In genomic region chr11:67503119-67504022, GRCh38 we compare ENCODE assay signal across 9 cellular contexts. TPM values are rescaled to one million over a fixed set of nuclear protein-coding genes. Genes with fewer than 3 reads are reported as not detected.
DNase-seq lines count a peak whose midpoint lies in the region; ATAC-seq and TF ChIP-seq lines count a peak whose summit lies in the region.
"Had no signal": no experiment of that assay in that cellular context is flagged by ENCODE, and none has a peak within 500 bp of the region (broad histone marks: within the 10 kb centered on the region; RNA-seq: fewer than 3 reads in every experiment).

No MANE protein-coding gene starts in this region.

- H3K36me3 Mint-ChIP-seq in activated CD8-positive, alpha-beta memory T cell treated with anti-CD3 and anti-CD28 coated beads, Interleukin-2, amount 10 ng/mL, durations not matched to agents 7 days and 5 days = peaks cover 33% of the 10 kb centered on the region
- H3K36me3 Mint-ChIP-seq in activated T-helper 1 cell treated with anti-CD3 and anti-CD28 coated beads, Interleukin-12 subunit alpha, Interleukin-12 subunit beta, Interleukin-2, Interleukin-4 antibody, amounts not matched to agents 30 ng/mL and 10 ng/mL and 1 ng/mL, durations not matched to agents 14 hours and 24 hours and 36 hours (ENCODE audit: low read depth) = peaks cover 36% of the 10 kb centered on the region

- TF ChIP-seq POLR2A in suprapubic skin (IDR thresholded peaks at IDR 0.05) = no peak

- peak overlapping the region; percentile 48; the same call in 1 of the 2 replicates for H3K9ac ChIP-seq in iPS-20b (ENCODE audit: low read depth, low read length)

- TF ChIP-seq EP300 in suprapubic skin (IDR thresholded peaks at IDR 0.05) = no peak

- H3K4me3 ChIP-seq in iPS-20b (ENCODE audit: low read length) = peak overlapping the region; percentile 82; the same call in 1 of the 2 replicates
- H3K4me3 ChIP-seq in suprapubic skin = peak overlapping the region; percentile 57

- H3K27me3 Mint-ChIP-seq in activated CD8-positive, alpha-beta memory T cell treated with anti-CD3 and anti-CD28 coated beads, Interleukin-2, amount 10 ng/mL, durations not matched to agents 7 days and 5 days = no peaks in the 10 kb centered on the region
- H3K27me3 Mint-ChIP-seq in activated T-helper 1 cell treated with anti-CD3 and anti-CD28 coated beads, Interleukin-12 subunit alpha, Interleukin-12 subunit beta, Interleukin-2, Interleukin-4 antibody, amounts not matched to agents 30 ng/mL and 10 ng/mL and 1 ng/mL, durations not matched to agents 14 hours and 24 hours and 36 hours (ENCODE audit: insufficient read depth) = no peaks in the 10 kb centered on the region

- no peak overlapping the region for H3K27ac ChIP-seq in iPS-20b (ENCODE audit: low read length)
- no peak overlapping the region for H3K27ac ChIP-seq in suprapubic skin

- no peaks in the 10 kb centered on the region for H3K9me3 ChIP-seq in iPS-20b (ENCODE audit: insufficient read depth, low read depth, low read length)
- H3K9me3 ChIP-seq in suprapubic skin = no peaks in the 10 kb centered on the region

- H3K4me1 ChIP-seq in iPS-20b (ENCODE audit: insufficient read depth, low read length) (peaks cover 5% of the 10 kb centered on the region; the same call in 1 of the 2 replicates), suprapubic skin (peaks cover 46% of the 10 kb centered on the region)

- peak overlapping the region; percentile 57 for H3K4me3 Mint-ChIP-seq in activated CD8-positive, alpha-beta memory T cell treated with anti-CD3 and anti-CD28 coated beads, Interleukin-2, amount 10 ng/mL, durations not matched to agents 7 days and 5 days
- H3K4me3 Mint-ChIP-seq in activated T-helper 1 cell treated with anti-CD3 and anti-CD28 coated beads, Interleukin-12 subunit alpha, Interleukin-12 subunit beta, Interleukin-2, Interleukin-4 antibody, amounts not matched to agents 30 ng/mL and 10 ng/mL and 1 ng/mL, durations not matched to agents 14 hours and 24 hours and 36 hours = peak overlapping the region; percentile 88

- WGBS in suprapubic skin = 78% methylated on average over 18 of the region's 20 CpGs

- intact Hi-C loops in activated T-helper 1 cell treated with anti-CD3 and anti-CD28 coated beads, Interleukin-12 subunit alpha, Interleukin-12 subunit beta, Interleukin-2, Interleukin-4 antibody, amounts not matched to agents 30 ng/mL and 10 ng/mL and 1 ng/mL, durations not matched to agents 14 hours and 24 hours and 36 hours (cut with micrococcal nuclease) = no loop called here

- CTCF ChIA-PET in activated CD8-positive, alpha-beta memory T cell treated with anti-CD3 and anti-CD28 coated beads, Interleukin-2, amount 10 ng/mL, durations not matched to agents 7 days and 5 days (lab: Charles Lee) = interaction anchor here (2.1 to 3.3 kb wide), 2 partner anchors 19 to 100 kb away, joined by 4 to 23 read pairs; partner anchors contain the start of genes PPP1CA and TBC1D10C

- peaks cover 42% of the 10 kb centered on the region for H3K4me1 Mint-ChIP-seq in activated CD8-positive, alpha-beta memory T cell treated with anti-CD3 and anti-CD28 coated beads, Interleukin-2, amount 10 ng/mL, durations not matched to agents 7 days and 5 days
- peaks cover 41% of the 10 kb centered on the region for H3K4me1 Mint-ChIP-seq in activated T-helper 1 cell treated with anti-CD3 and anti-CD28 coated beads, Interleukin-12 subunit alpha, Interleukin-12 subunit beta, Interleukin-2, Interleukin-4 antibody, amounts not matched to agents 30 ng/mL and 10 ng/mL and 1 ng/mL, durations not matched to agents 14 hours and 24 hours and 36 hours (ENCODE audit: low read depth)

- H3K27me3 ChIP-seq in iPS-20b (ENCODE audit: insufficient read depth, low read length) (peaks cover 14% of the 10 kb centered on the region), suprapubic skin (no peaks in the 10 kb centered on the region)

- ATAC-seq in activated CD8-positive, alpha-beta memory T cell treated with anti-CD3 and anti-CD28 coated beads, Interleukin-2, amount 10 ng/mL, durations not matched to agents 7 days and 5 days = no peak
- ATAC-seq in GM19351 (IDR thresholded peaks at IDR 0.05; ENCODE audit: unreplicated experiment) = no peak
- no peak for ATAC-seq in GM19455 (IDR thresholded peaks at IDR 0.05; ENCODE audit: unreplicated experiment)

- TF ChIP-seq CTCF in suprapubic skin (IDR thresholded peaks at IDR 0.05) = no peak

- H3K27ac Mint-ChIP-seq in activated CD8-positive, alpha-beta memory T cell treated with anti-CD3 and anti-CD28 coated beads, Interleukin-2, amount 10 ng/mL, durations not matched to agents 7 days and 5 days = no peak overlapping the region
- peak overlapping the region; percentile 78 for H3K27ac Mint-ChIP-seq in activated T-helper 1 cell treated with anti-CD3 and anti-CD28 coated beads, Interleukin-12 subunit alpha, Interleukin-12 subunit beta, Interleukin-2, Interleukin-4 antibody, amounts not matched to agents 30 ng/mL and 10 ng/mL and 1 ng/mL, durations not matched to agents 14 hours and 24 hours and 36 hours

- H3K9me3 Mint-ChIP-seq in activated CD8-positive, alpha-beta memory T cell treated with anti-CD3 and anti-CD28 coated beads, Interleukin-2, amount 10 ng/mL, durations not matched to agents 7 days and 5 days (ENCODE audit: low read depth) = no peaks in the 10 kb centered on the region
- H3K9me3 Mint-ChIP-seq in activated T-helper 1 cell treated with anti-CD3 and anti-CD28 coated beads, Interleukin-12 subunit alpha, Interleukin-12 subunit beta, Interleukin-2, Interleukin-4 antibody, amounts not matched to agents 30 ng/mL and 10 ng/mL and 1 ng/mL, durations not matched to agents 14 hours and 24 hours and 36 hours = no peaks in the 10 kb centered on the region

- peaks cover 16% of the 10 kb centered on the region for H3K36me3 ChIP-seq in iPS-20b (ENCODE audit: insufficient read depth, low read depth, low read length)
- peaks cover 3% of the 10 kb centered on the region for H3K36me3 ChIP-seq in suprapubic skin

- no peak for DNase-seq in activated CD8-positive, alpha-beta memory T cell treated with anti-CD3 and anti-CD28 coated beads, Interleukin-2, amount 10 ng/mL, durations not matched to agents 7 days and 5 days
- no peak for DNase-seq in activated CD8-positive, alpha-beta memory T cell treated with anti-CD3 and anti-CD28 coated beads for 24 hours
- no peak for DNase-seq in activated T-helper 1 cell treated with anti-CD3 and anti-CD28 coated beads, Interleukin-12 subunit alpha, Interleukin-12 subunit beta, Interleukin-2, Interleukin-4 antibody, amounts not matched to agents 30 ng/mL and 10 ng/mL and 1 ng/mL, durations not matched to agents 14 hours and 24 hours and 36 hours (ENCODE audit: low spot score)
- DNase-seq in suprapubic skin (ENCODE audit: low spot score in 2 of 2) (peak in 1 of 2 donors; percentile 59), cerebellum (ENCODE audit: low spot score) (no peak)

RNA-seq across cellular contexts. Expression of gene PITPNM1, which starts 1.8 kb away (rescaled TPM):
- 100 to 1,000 TPM; 124 to 133 TPM for total RNA-seq in activated CD8-positive, alpha-beta memory T cell treated with anti-CD3 and anti-CD28 coated beads, Interleukin-2, amount 10 ng/mL, durations not matched to agents 7 days and 5 days
- total RNA-seq in activated T-helper 1 cell treated with anti-CD3 and anti-CD28 coated beads, Interleukin-12 subunit alpha, Interleukin-12 subunit beta, Interleukin-2, Interleukin-4 antibody, amounts not matched to agents 30 ng/mL and 10 ng/mL and 1 ng/mL, durations not matched to agents 14 hours and 24 hours and 36 hours = 138 and 140 TPM in 2 replicates
- total RNA-seq in suprapubic skin (10 to 100 TPM; 12.4 to 25.7 (median 19.7) TPM), cerebellum (29.2 TPM)

RNA-seq across cellular contexts. Expression of gene CDK2AP2, which starts 4.6 kb away (rescaled TPM):
- 100 to 1,000 TPM in 1 of 2 experiments, 10 to 100 TPM in 1; 95.2 to 104 TPM for total RNA-seq in activated CD8-positive, alpha-beta memory T cell treated with anti-CD3 and anti-CD28 coated beads, Interleukin-2, amount 10 ng/mL, durations not matched to agents 7 days and 5 days
- total RNA-seq in activated T-helper 1 cell treated with anti-CD3 and anti-CD28 coated beads, Interleukin-12 subunit alpha, Interleukin-12 subunit beta, Interleukin-2, Interleukin-4 antibody, amounts not matched to agents 30 ng/mL and 10 ng/mL and 1 ng/mL, durations not matched to agents 14 hours and 24 hours and 36 hours = 107 and 115 TPM in 2 replicates
- 10 to 100 TPM; 16.7 to 44.6 (median 30.9) TPM for total RNA-seq in suprapubic skin
- total RNA-seq in cerebellum = 7.9 TPM

RNA-seq across cellular contexts. Expression of gene CABP2, which starts 19.9 kb away (rescaled TPM):
- total RNA-seq in activated CD8-positive, alpha-beta memory T cell treated with anti-CD3 and anti-CD28 coated beads, Interleukin-2, amount 10 ng/mL, durations not matched to agents 7 days and 5 days = not detected
- total RNA-seq in activated T-helper 1 cell treated with anti-CD3 and anti-CD28 coated beads, Interleukin-12 subunit alpha, Interleukin-12 subunit beta, Interleukin-2, Interleukin-4 antibody, amounts not matched to agents 30 ng/mL and 10 ng/mL and 1 ng/mL, durations not matched to agents 14 hours and 24 hours and 36 hours = not detected in 2 replicates
- total RNA-seq in suprapubic skin (not detected), cerebellum (not detected)
- total RNA-seq: myocyte had no signal

RNA-seq across cellular contexts. Expression of gene AIP, which starts 20.5 kb away (rescaled TPM):
- 100 to 1,000 TPM; 168 to 178 TPM for total RNA-seq in activated CD8-positive, alpha-beta memory T cell treated with anti-CD3 and anti-CD28 coated beads, Interleukin-2, amount 10 ng/mL, durations not matched to agents 7 days and 5 days
- total RNA-seq in activated T-helper 1 cell treated with anti-CD3 and anti-CD28 coated beads, Interleukin-12 subunit alpha, Interleukin-12 subunit beta, Interleukin-2, Interleukin-4 antibody, amounts not matched to agents 30 ng/mL and 10 ng/mL and 1 ng/mL, durations not matched to agents 14 hours and 24 hours and 36 hours = 200 and 203 TPM in 2 replicates
- 10 to 100 TPM; 30.5 to 58.4 (median 42.2) TPM for total RNA-seq in suprapubic skin
- 29.1 TPM for total RNA-seq in cerebellum

RNA-seq across cellular contexts. Expression of gene TMEM134, which starts 34.3 kb away (rescaled TPM):
- total RNA-seq in activated CD8-positive, alpha-beta memory T cell treated with anti-CD3 and anti-CD28 coated beads, Interleukin-2, amount 10 ng/mL, durations not matched to agents 7 days and 5 days = 10 to 100 TPM; 32.8 to 41.9 TPM
- total RNA-seq in activated T-helper 1 cell treated with anti-CD3 and anti-CD28 coated beads, Interleukin-12 subunit alpha, Interleukin-12 subunit beta, Interleukin-2, Interleukin-4 antibody, amounts not matched to agents 30 ng/mL and 10 ng/mL and 1 ng/mL, durations not matched to agents 14 hours and 24 hours and 36 hours = 55.1 and 61.4 TPM in 2 replicates
- total RNA-seq in suprapubic skin = 100 to 1,000 TPM; 131 to 376 (median 207) TPM
- total RNA-seq in cerebellum = 12.3 TPM
